In the genomic region with DNA sequence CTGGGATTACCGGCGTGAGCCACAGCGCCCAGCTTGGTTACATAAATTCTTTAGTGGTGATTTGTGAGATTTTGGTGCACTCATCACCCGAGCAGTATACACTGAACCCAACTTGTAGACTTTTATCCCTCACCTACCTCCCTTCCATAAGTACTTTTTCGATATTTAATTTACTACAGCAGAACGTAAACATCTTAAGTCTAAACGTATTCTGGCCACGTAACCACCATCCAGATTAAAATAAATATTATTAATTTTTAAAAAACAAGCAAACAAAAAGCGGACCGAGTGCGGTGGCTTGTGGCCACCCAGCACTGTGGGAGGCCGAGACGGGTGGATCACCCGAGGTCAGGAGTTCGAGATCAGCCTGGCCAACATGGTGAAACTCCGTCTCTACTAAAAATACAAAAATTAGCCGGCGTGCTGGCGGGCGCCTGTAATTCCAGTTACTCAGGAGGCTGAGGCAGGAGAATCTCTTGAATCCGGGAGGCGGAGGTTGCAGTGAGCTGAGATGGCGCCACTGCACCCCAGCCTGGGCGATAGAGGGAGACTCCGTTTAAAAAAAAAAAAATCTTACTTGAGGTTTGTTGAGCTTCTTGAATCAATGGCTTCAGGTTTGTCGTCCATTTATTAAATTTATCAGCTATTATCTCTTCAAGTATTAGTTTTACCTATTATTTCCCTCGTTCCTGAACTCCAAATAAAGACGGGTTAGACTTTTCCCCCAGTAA, we compare ENCODE assay signal across 9 cellular contexts. TPM values are rescaled to one million over a fixed set of nuclear protein-coding genes. Genes with fewer than 3 reads are reported as not detected.
DNase-seq lines count a peak whose midpoint lies in the region; ATAC-seq and TF ChIP-seq lines count a peak whose summit lies in the region.
"Not testable (repeated sequence)": the region's sequence is repeated elsewhere in the genome, so short reads cannot be mapped to it uniquely, and the experiment has no call there.
"Had no signal": no experiment of that assay in that cellular context is flagged by ENCODE, and none has a peak within 500 bp of the region (broad histone marks: within the 10 kb centered on the region; RNA-seq: fewer than 3 reads in every experiment).

No MANE protein-coding gene starts in this region.

- H3K9me3 ChIP-seq in breast epithelium; iPS-20b (ENCODE audit: insufficient read depth, low read depth, low read length); sigmoid colon: not testable (repeated sequence)

- peak overlapping the region; percentile 82 for H3K9ac ChIP-seq in iPS-20b (ENCODE audit: low read depth, low read length)

- not testable (repeated sequence) for H3K27me3 Mint-ChIP-seq in WTC11 (ENCODE audit: low read depth)

- DNase-seq in NCI-H526 treated with DMSO at 0.1 percent for 48 hours (lab: John Stamatoyannopoulos, UW) = peak; percentile 93
- peak; percentile 37 for DNase-seq in WTC11 (ENCODE audit: low spot score)
- DNase-seq in breast epithelium (ENCODE audit: low spot score in 2 of 2) = peak in 1 of 2 donors; percentile 62
- DNase-seq in sigmoid colon = not testable (repeated sequence)

- WGBS in sigmoid colon, 2 donors = 5 to 7% methylated on average over 28 of the region's 28 CpGs

- intact Hi-C loops in breast epithelium (cut with DNase I; ENCODE audit: low total_unique reads) (loop anchor here (10.0 kb wide), 1 partner anchor 103 kb away; a partner anchor contains a TSS), sigmoid colon (cut with DNase I) (loop anchor here (2.0 kb wide), 2 partner anchors 37 to 57 kb away; a partner anchor contains a TSS)

- TF ChIP-seq EP300 in sigmoid colon (IDR thresholded peaks at IDR 0.05) = not testable (repeated sequence)

- peaks cover 14% of the 10 kb centered on the region for H3K4me1 Mint-ChIP-seq in WTC11

- not testable (repeated sequence) for TF ChIP-seq POLR2A in breast epithelium (IDR thresholded peaks at IDR 0.05); sigmoid colon (IDR thresholded peaks at IDR 0.05)

- H3K9me3 Mint-ChIP-seq in WTC11 = not testable (repeated sequence)

- H3K4me1 ChIP-seq in breast epithelium (peaks cover 0 to 12% of the 10 kb centered on the region in 2 donors), sigmoid colon (peaks cover 0 to 20% (median 15%) of the 10 kb centered on the region in 4 donors)
- not testable (repeated sequence) for H3K4me1 ChIP-seq in iPS-20b (ENCODE audit: insufficient read depth, low read length)

- CTCF ChIA-PET in WTC11 (lab: Charles Lee) = interaction anchor here (0.8 to 1.7 kb wide), 7 partner anchors 45 to 315 kb away, joined by 3 to 7 read pairs (median 5); a partner anchor contains a TSS

- peaks cover 36% of the 10 kb centered on the region for H3K36me3 Mint-ChIP-seq in WTC11

- H3K4me3 Mint-ChIP-seq in WTC11 = not testable (repeated sequence)

- H3K27me3 ChIP-seq in breast epithelium; iPS-20b (ENCODE audit: insufficient read depth, low read length); sigmoid colon: not testable (repeated sequence)

- H3K27ac Mint-ChIP-seq in WTC11 = not testable (repeated sequence)

- peak; percentile 6 for ATAC-seq in GM18873 (IDR thresholded peaks at IDR 0.05; ENCODE audit: low FRiP score, unreplicated experiment)
- ATAC-seq in HG03196 (IDR thresholded peaks at IDR 0.05; ENCODE audit: unreplicated experiment) = peak; percentile 23
- ATAC-seq in WTC11 = not testable (repeated sequence)

- POLR2A ChIA-PET in WTC11 (lab: Charles Lee) = interaction anchor here (1.0 to 1.8 kb wide), 2 partner anchors 38 to 104 kb away, joined by 3 to 9 read pairs; a partner anchor contains a TSS

- not testable (repeated sequence) for H3K36me3 ChIP-seq in breast epithelium
- peaks cover 33% of the 10 kb centered on the region for H3K36me3 ChIP-seq in iPS-20b (ENCODE audit: insufficient read depth, low read depth, low read length)
- peaks cover 12 to 24% (median 22%) of the 10 kb centered on the region in 4 donors for H3K36me3 ChIP-seq in sigmoid colon

- TF ChIP-seq CTCF in 22Rv1 (IDR thresholded peaks at IDR 0.05) (peak; percentile 7; the same call in 1 of the 2 replicates), breast epithelium (IDR thresholded peaks at IDR 0.05) (peak in 1 of 3 donors; percentile 17)
- not testable (repeated sequence) for TF ChIP-seq CTCF in WTC11 (IDR thresholded peaks at IDR 0.05); sigmoid colon (IDR thresholded peaks at IDR 0.05)

- H3K27ac ChIP-seq in 22Rv1 (peak overlapping the region; percentile 92), breast epithelium (peak overlapping the region; percentile 85 to 86), iPS-20b (ENCODE audit: low read length) (peak overlapping the region; percentile 8), sigmoid colon (peak overlapping the region; percentile 84 to 90 (median 87))

- peak overlapping the region; percentile 39 to 84 (median 62) for H3K4me3 ChIP-seq in breast epithelium
- H3K4me3 ChIP-seq in iPS-20b (ENCODE audit: low read length) = peak overlapping the region; percentile 74
- peak overlapping the region; percentile 37 to 81 (median 77) for H3K4me3 ChIP-seq in sigmoid colon

RNA-seq across cellular contexts. Expression of a gene that starts 1.0 kb away (rescaled TPM):
- total RNA-seq in WTC11 (2021) (311 to 337 TPM (median 313 TPM) in 3 replicates), breast epithelium (100 to 1,000 TPM in 2 of 3 donors, 10 to 100 TPM in 1; 92.2 to 169 (median 147) TPM), sigmoid colon (10 to 100 TPM; 59.8 to 94.0 (median 79.7) TPM)
- polyA plus RNA-seq in sigmoid colon = 100 to 1,000 TPM in 2 of 3 donors, 10 to 100 TPM in 1; 88.3 to 166 (median 132) TPM

RNA-seq across cellular contexts. Expression of a gene that starts 6.7 kb away (rescaled TPM):
- total RNA-seq in WTC11 (2021) (13.2 to 16.5 TPM (median 15.9 TPM) in 3 replicates), breast epithelium (100 to 1,000 TPM in 1 of 3 donors, 10 to 100 TPM in 2; 19.9 to 134 (median 46.5) TPM), sigmoid colon (10 to 100 TPM; 11.1 to 36.2 (median 31.0) TPM)
- polyA plus RNA-seq in sigmoid colon = 1 to 10 TPM in 2 of 3 donors, under 1 TPM in 1; 0.23 to 7.6 (median 5.4) TPM
- total RNA-seq: T-helper 2 cell treated with Interferon-gamma antibody and Interleukin-4, amounts not matched to agents 100 ng/mL and 5 ng/mL, for 36 hours had no signal

RNA-seq across cellular contexts. Expression of a gene that starts 13.3 kb away (rescaled TPM):
- total RNA-seq in WTC11 (2021) = 23.4 to 29.9 TPM (median 26.7 TPM) in 3 replicates
- total RNA-seq in breast epithelium = 10 to 100 TPM; 43.3 to 70.7 (median 54.2) TPM
- 10 to 100 TPM; 51.2 to 94.5 (median 85.7) TPM for total RNA-seq in sigmoid colon
- polyA plus RNA-seq in sigmoid colon = 10 to 100 TPM; 30.0 to 38.6 (median 34.2) TPM

RNA-seq across cellular contexts. Expression of a gene that starts 37.9 kb away (rescaled TPM):
- total RNA-seq in WTC11 (2021) = 101 to 105 TPM (median 104 TPM) in 3 replicates
- total RNA-seq in breast epithelium = 100 to 1,000 TPM in 1 of 3 donors, 10 to 100 TPM in 2; 37.1 to 112 (median 71.8) TPM
- total RNA-seq in sigmoid colon = 10 to 100 TPM; 44.8 to 57.8 (median 50.2) TPM
- polyA plus RNA-seq in sigmoid colon = 10 to 100 TPM; 35.4 to 65.4 (median 38.6) TPM

RNA-seq across cellular contexts. Expression of a gene that starts 43.6 kb away (rescaled TPM):
- total RNA-seq in WTC11 (2021) = 1.3 to 2.0 TPM (median 1.7 TPM) in 3 replicates
- total RNA-seq in breast epithelium = 10 to 100 TPM in 2 of 3 donors, 1 to 10 TPM in 1; 6.1 to 40.0 (median 28.5) TPM
- 10 to 100 TPM in 2 of 4 donors, 1 to 10 TPM in 2; 2.3 to 22.2 (median 10.9) TPM for total RNA-seq in sigmoid colon
- 1 to 10 TPM; 3.2 to 6.6 (median 4.4) TPM for polyA plus RNA-seq in sigmoid colon
- total RNA-seq: T-helper 2 cell treated with Interferon-gamma antibody and Interleukin-4, amounts not matched to agents 100 ng/mL and 5 ng/mL, for 36 hours had no signal

Comparison
In these comparisons a context has a peak if more than half of its experiments do, and no peak if none do; other contexts are left out.
1. H3K27ac ChIP-seq: peak in every context shown above with its lines; median percentile 92 in 22Rv1; 87 in sigmoid colon; 86 in breast epithelium; 8 in iPS-20b.